ENCODE assay signal across 7 cellular contexts in genomic region chr22:29925402-29925801, GRCh38.
"Had no signal": no experiment of that assay in that cellular context is flagged by ENCODE, and none has a peak within 500 bp of the region (broad histone marks: within the 10 kb centered on the region; RNA-seq: fewer than 3 reads in every experiment).

No MANE protein-coding gene starts in this region.

- H3K4me3 ChIP-seq: GM23248, K562 had no signal

- DNase-seq: GM23248, GOT3, H9, HCEC 1CT, HFFc6, IMR-90 had no signal

- H3K4me3 Mint-ChIP-seq: H9, HFFc6 had no signal

- H3K27ac Mint-ChIP-seq: H9, HFFc6 had no signal

- H3K9me3 Mint-ChIP-seq: HFFc6 had no signal

- ATAC-seq: K562 had no signal
